In genomic region chr18:60200558-60200957, GRCh38 we compare ENCODE assay signal across 26 cellular contexts.
"Had no signal": no experiment of that assay in that cellular context is flagged by ENCODE, and none has a peak within 500 bp of the region (broad histone marks: within the 10 kb centered on the region; RNA-seq: fewer than 3 reads in every experiment).

No MANE protein-coding gene starts in this region.

- H3K4me1 ChIP-seq: Peyer's patch, SJCRH30 had no signal

- H3K27ac ChIP-seq: PC-9, Peyer's patch, SJCRH30 had no signal

- H3K27me3 ChIP-seq: MG63, Peyer's patch, SJCRH30 had no signal

- ATAC-seq: Right ventricle myocardium inferior, SK-N-SH treated with all-trans-retinoic acid at 6 μM for 48 hours, T-helper 17 cell had no signal

- DNase-seq: Karpas-422, KG1, MG63, NCI-H1092 treated with DMSO at 0.1 percent for 48 hours, NCI-H1417, NCI-H1436 treated with DMSO at 0.1 percent for 48 hours, NCI-H1694, NCI-H187 treated with DMSO at 0.1 percent for 48 hours, NCI-H2029 treated with DMSO at 0.1 percent for 48 hours, NCI-H2107, NCI-H2171, NCI-H226, NCI-H446, NCI-H510A, NCI-H524 treated with DMSO at 0.1 percent for 48 hours, NCI-H69, NCI-H774, OCI-M1, PC-9, Peyer's patch, SHP77 treated with DMSO at 0.1 percent for 48 hours, SJCRH30, T-helper 1 cell, T-helper 17 cell had no signal

- H3K4me3 ChIP-seq: MG63, PC-9, Peyer's patch, SJCRH30 had no signal

- H3K36me3 ChIP-seq: MG63, Peyer's patch, SJCRH30 had no signal

- H3K4me2 ChIP-seq: PC-9 had no signal

- H2AFZ ChIP-seq: PC-9 had no signal

- H3K9me3 ChIP-seq: MG63, Peyer's patch, SJCRH30 had no signal
